Comparison of ENCODE assay signal across 10 cellular contexts in genomic region chr7:28570113-28570969, GRCh38.
DNase-seq lines count a peak whose midpoint lies in the region; ATAC-seq lines count a peak whose summit lies in the region.
"Had no signal": no experiment of that assay in that cellular context is flagged by ENCODE, and none has a peak within 500 bp of the region (broad histone marks: within the 10 kb centered on the region; RNA-seq: fewer than 3 reads in every experiment).

No MANE protein-coding gene starts in this region.

- H3K4ac ChIP-seq in mesenchymal stem cell (ENCODE audit: low read depth in 1 of 2, low read length in 2 of 2), result no peak overlapping the region

- no peaks in the 10 kb centered on the region for H3K27me3 ChIP-seq in mesenchymal stem cell (ENCODE audit: control insufficient read depth in 1 of 2, insufficient read depth in 1 of 2, low read length in 2 of 2)
- H3K27me3 ChIP-seq: dorsolateral prefrontal cortex had no signal

- WGBS in mesenchymal stem cell, result 91% methylated on average over 13 of the region's 13 CpGs

- H2BK120ac ChIP-seq in mesenchymal stem cell (ENCODE audit: low read depth, low read length), result no peak overlapping the region

- H4K91ac ChIP-seq in mesenchymal stem cell (ENCODE audit: low read length), result no peak overlapping the region

- H2BK12ac ChIP-seq in mesenchymal stem cell (ENCODE audit: low read length in 2 of 2), result no peak overlapping the region

- no peak overlapping the region for H3K23ac ChIP-seq in mesenchymal stem cell (ENCODE audit: low read length in 2 of 2)

- no peaks in the 10 kb centered on the region for H3K9me3 ChIP-seq in mesenchymal stem cell (ENCODE audit: control insufficient read depth, low read length)

- no peak overlapping the region for H3K4me2 ChIP-seq in mesenchymal stem cell (ENCODE audit: low read length, poor library complexity, severe bottlenecking)

- DNase-seq in mesenchymal stem cell (no peak), foreskin melanocyte (no peak), DMS53 (lab: John Stamatoyannopoulos, UW) (no peak)
- DNase-seq in activated CD4-positive, alpha-beta T cell treated with anti-CD3 and anti-CD28 coated beads, Interleukin-2, amount 50 U/mL, for 1 hour, result no peak
- DNase-seq: dorsolateral prefrontal cortex, T-helper 17 cell had no signal

- no peak overlapping the region for H3K4me3 ChIP-seq in mesenchymal stem cell (ENCODE audit: insufficient read depth in 1 of 2, low read depth in 1 of 2, low read length in 2 of 2)
- H3K4me3 ChIP-seq: dorsolateral prefrontal cortex had no signal

- no peaks in the 10 kb centered on the region for H3K36me3 ChIP-seq in mesenchymal stem cell (ENCODE audit: control insufficient read depth in 1 of 2, insufficient read depth in 2 of 2, low read depth in 1 of 2, low read length in 2 of 2)

- H3K9ac ChIP-seq in mesenchymal stem cell (ENCODE audit: low read length), result no peak overlapping the region

- H2BK5ac ChIP-seq in mesenchymal stem cell (ENCODE audit: low read depth, low read length, poor library complexity, severe bottlenecking), result peak overlapping the region; percentile 21

- H3K27ac ChIP-seq in mesenchymal stem cell (ENCODE audit: low read length, poor library complexity, severe bottlenecking), result peak overlapping the region; percentile 92
- H3K27ac ChIP-seq: dorsolateral prefrontal cortex had no signal

- no peak overlapping the region for H4K8ac ChIP-seq in mesenchymal stem cell (ENCODE audit: low read length)

- no peak overlapping the region for H2BK15ac ChIP-seq in mesenchymal stem cell (ENCODE audit: low read depth, poor library complexity, severe bottlenecking)

- H2AK5ac ChIP-seq in mesenchymal stem cell (ENCODE audit: low read length, severe bottlenecking), result peak overlapping the region; percentile 98

- H2AFZ ChIP-seq in mesenchymal stem cell (ENCODE audit: low read depth, low read length), result no peak overlapping the region

- ATAC-seq in GM18858 (IDR thresholded peaks at IDR 0.05; ENCODE audit: unreplicated experiment) (peak; percentile 79), HG02571 (IDR thresholded peaks at IDR 0.05; ENCODE audit: unreplicated experiment) (peak; percentile 47), HG03565 (IDR thresholded peaks at IDR 0.05; ENCODE audit: unreplicated experiment) (peak; percentile 71), esophagus mucosa (no peak)
- ATAC-seq: T-helper 17 cell had no signal

- no peak overlapping the region for H3K14ac ChIP-seq in mesenchymal stem cell (ENCODE audit: low read length in 2 of 2)

- H3K79me1 ChIP-seq in mesenchymal stem cell (replicated peaks; ENCODE audit: low read length, poor library complexity, severe bottlenecking), result peaks cover under 1% of the 10 kb centered on the region

- no peak overlapping the region for H3K18ac ChIP-seq in mesenchymal stem cell (ENCODE audit: low read depth in 1 of 2, low read length in 2 of 2)

- H3K4me1 ChIP-seq in mesenchymal stem cell (ENCODE audit: control insufficient read depth, insufficient read depth, low read depth, low read length), result peaks cover 10% of the 10 kb centered on the region
